In the genomic region with DNA sequence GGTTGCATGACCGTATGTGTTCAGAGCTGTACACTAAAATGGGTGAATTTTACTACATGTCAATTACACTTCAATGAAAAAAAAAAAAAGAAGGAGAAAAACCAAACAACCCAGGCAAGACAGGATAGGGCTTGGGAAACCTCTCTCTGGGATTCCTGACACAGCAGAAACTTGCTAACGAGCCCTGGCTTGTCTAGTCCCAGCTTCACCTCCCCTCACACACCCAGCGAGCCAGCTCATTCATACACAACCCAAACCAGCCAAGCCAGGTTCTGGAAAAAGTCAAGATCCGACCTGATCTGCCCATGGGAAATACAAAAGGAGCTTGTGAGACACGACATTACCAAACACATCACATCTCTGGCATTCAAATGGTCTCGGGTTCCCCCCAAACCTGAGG, we compare ENCODE assay signal across 21 cellular contexts. TPM values are rescaled to one million over a fixed set of nuclear protein-coding genes. Genes with fewer than 3 reads are reported as not detected.
DNase-seq lines count a peak whose midpoint lies in the region; ATAC-seq and TF ChIP-seq lines count a peak whose summit lies in the region.
"Had no signal": no experiment of that assay in that cellular context is flagged by ENCODE, and none has a peak within 500 bp of the region (broad histone marks: within the 10 kb centered on the region; RNA-seq: fewer than 3 reads in every experiment).

No MANE protein-coding gene starts in this region.

- no peaks in the 10 kb centered on the region for H3K9me3 Mint-ChIP-seq in CD8-positive, alpha-beta T cell
- no peaks in the 10 kb centered on the region for H3K9me3 Mint-ChIP-seq in natural killer cell
- H3K9me3 Mint-ChIP-seq: activated T-helper 1 cell treated with anti-CD3 and anti-CD28 coated beads, Interleukin-12 subunit alpha, Interleukin-12 subunit beta, Interleukin-2, Interleukin-4 antibody, amounts not matched to agents 30 ng/mL and 10 ng/mL and 1 ng/mL, durations not matched to agents 14 hours and 24 hours and 36 hours; IgD-negative memory B cell had no signal

- POLR2A ChIA-PET in CD8-positive, alpha-beta T cell (lab: Charles Lee), result interaction anchor here (0.6 to 1.7 kb wide), 5 partner anchors 9 to 16 kb away, joined by 3 to 7 read pairs (median 3); no protein-coding TSS in a partner anchor
- POLR2A ChIA-PET in RWPE1 (lab: Yijun Ruan, JAX; ENCODE audit: low non-redundant PET), result interaction anchor here (0.6 to 1.2 kb wide), 2 partner anchors 8 to 675 kb away, joined by 3 to 8 read pairs; a partner anchor contains a TSS

- no peak overlapping the region for H2BK5ac ChIP-seq in neuronal stem cell (ENCODE audit: low read length)

- H3K23ac ChIP-seq in neuronal stem cell (ENCODE audit: low read depth, low read length, poor library complexity), result no peak overlapping the region

- no peak overlapping the region for H3K4me3 ChIP-seq in CD8-positive, alpha-beta T cell (ENCODE audit: low read depth, low read length)
- no peak overlapping the region for H3K4me3 ChIP-seq in neuronal stem cell (ENCODE audit: low read length in 2 of 2)
- H3K4me3 ChIP-seq: pancreas, Peyer's patch had no signal

- no peak overlapping the region for H2BK15ac ChIP-seq in neuronal stem cell (ENCODE audit: low read length)

- no peak overlapping the region for H3K18ac ChIP-seq in neuronal stem cell (ENCODE audit: low read length)

- H2BK12ac ChIP-seq in neuronal stem cell (ENCODE audit: low read length), result no peak overlapping the region

- peak overlapping the region; percentile 77 for H2AFZ ChIP-seq in neuronal stem cell (ENCODE audit: low read length)

- no peak overlapping the region for H3K4me2 ChIP-seq in neuronal stem cell (ENCODE audit: insufficient read depth, low read length, poor library complexity, severe bottlenecking)

- H3K36me3 Mint-ChIP-seq in CD8-positive, alpha-beta T cell, result peaks cover 13% of the 10 kb centered on the region
- no peaks in the 10 kb centered on the region for H3K36me3 Mint-ChIP-seq in natural killer cell
- H3K36me3 Mint-ChIP-seq: IgD-negative memory B cell had no signal

- no peak for DNase-seq in CD8-positive, alpha-beta T cell
- DNase-seq in RWPE1 (ENCODE audit: low spot score), result peak; percentile 88
- DNase-seq in epithelial cell of prostate (ENCODE audit: low read depth, low spot score), result peak; percentile 97
- no peak for DNase-seq in neuronal stem cell (ENCODE audit: low spot score)
- no peak for DNase-seq in natural killer cell
- DNase-seq in amniotic stem cell (lab: John Stamatoyannopoulos, UW), result no peak
- DNase-seq: AML-193; DMS153; NCI-H2081; NCI-H82; pancreas; Peyer's patch; stimulated activated CD4-positive, alpha-beta T cell treated with anti-CD3 and anti-CD28 coated beads, Interleukin-4, amount 100 ng/mL, for 4 hours; stimulated activated CD8-positive, alpha-beta memory T cell treated with anti-CD3 and anti-CD28 coated beads, Interleukin-4, amount 100 ng/mL, for 48 hours had no signal

- no peaks in the 10 kb centered on the region for H3K79me1 ChIP-seq in neuronal stem cell (ENCODE audit: low read depth, low read length)

- no peak overlapping the region for H3K27ac ChIP-seq in CD8-positive, alpha-beta T cell (ENCODE audit: low read depth, low read length)
- peak overlapping the region; percentile 99 for H3K27ac ChIP-seq in RWPE1
- H3K27ac ChIP-seq in epithelial cell of prostate, result peak overlapping the region; percentile 99
- no peak overlapping the region for H3K27ac ChIP-seq in neuronal stem cell (replicated peaks; ENCODE audit: low read length)
- H3K27ac ChIP-seq: pancreas, Peyer's patch had no signal

- no peak overlapping the region for H3K9ac ChIP-seq in neuronal stem cell (ENCODE audit: low read depth, low read length, poor library complexity)

- CTCF ChIA-PET in CD8-positive, alpha-beta T cell (lab: Charles Lee), result interaction anchor here (0.6 to 2.5 kb wide), 3 partner anchors 26 to 164 kb away, joined by 3 to 6 read pairs (median 6); no protein-coding TSS in a partner anchor
- CTCF ChIA-PET in RWPE1 (lab: Yijun Ruan, JAX), result interaction anchor here (0.6 to 0.7 kb wide), 2 partner anchors 10 to 37 kb away, joined by 3 to 7 read pairs; no protein-coding TSS in a partner anchor

- no peak overlapping the region for H2BK120ac ChIP-seq in neuronal stem cell (ENCODE audit: low read depth, low read length)

- no peak overlapping the region for H3K14ac ChIP-seq in neuronal stem cell (ENCODE audit: low read length)

- no peak for ATAC-seq in CD8-positive, alpha-beta T cell
- no peak for ATAC-seq in natural killer cell
- ATAC-seq in GM18867 (IDR thresholded peaks at IDR 0.05; ENCODE audit: unreplicated experiment), result no peak
- ATAC-seq in GM19351 (IDR thresholded peaks at IDR 0.05; ENCODE audit: unreplicated experiment), result no peak
- ATAC-seq: left lobe of liver, pancreas had no signal

- H3K4me1 Mint-ChIP-seq in CD8-positive, alpha-beta T cell (ENCODE audit: low read depth), result peaks cover 61% of the 10 kb centered on the region
- peaks cover 28 to 34% of the 10 kb centered on the region in 2 donors for H3K4me1 Mint-ChIP-seq in natural killer cell

- no peaks in the 10 kb centered on the region for H3K27me3 Mint-ChIP-seq in CD8-positive, alpha-beta T cell (ENCODE audit: low read depth)
- no peaks in the 10 kb centered on the region for H3K27me3 Mint-ChIP-seq in natural killer cell (ENCODE audit: low read depth in 2 of 2)
- H3K27me3 Mint-ChIP-seq: IgD-negative memory B cell had no signal

- WGBS in neuronal stem cell (ENCODE audit: extremely low coverage in 2 of 2, insufficient read length in 2 of 2, insufficient replicate concordance in 1 of 2), 2 donors, result no CpG with 5 or more reads among the region's 6 CpGs

- H3K4ac ChIP-seq in neuronal stem cell (ENCODE audit: low read length), result no peak overlapping the region

- intact Hi-C loops in CD8-positive, alpha-beta T cell (cut with DNase I, micrococcal nuclease), result loop anchor here in 1 of 2 experiments (10.0 kb wide), 2 partner anchors 681 to 1371 kb away; a partner anchor contains a TSS
- intact Hi-C loops in natural killer cell (cut with micrococcal nuclease), result no loop called here

- H4K8ac ChIP-seq in neuronal stem cell (ENCODE audit: low read depth, low read length), result no peak overlapping the region

- H3K4me1 ChIP-seq in CD8-positive, alpha-beta T cell (ENCODE audit: insufficient read depth, low read length), result peaks cover 42% of the 10 kb centered on the region
- peaks cover 1 to 4% of the 10 kb centered on the region in 2 donors for H3K4me1 ChIP-seq in neuronal stem cell (ENCODE audit: control insufficient read depth in 2 of 2, insufficient read depth in 1 of 2, low read depth in 1 of 2, low read length in 2 of 2)

- no peak overlapping the region for H3K4me3 Mint-ChIP-seq in CD8-positive, alpha-beta T cell
- H3K4me3 Mint-ChIP-seq in natural killer cell, result no peak overlapping the region
- H3K4me3 Mint-ChIP-seq: activated T-helper 1 cell treated with anti-CD3 and anti-CD28 coated beads, Interleukin-12 subunit alpha, Interleukin-12 subunit beta, Interleukin-2, Interleukin-4 antibody, amounts not matched to agents 30 ng/mL and 10 ng/mL and 1 ng/mL, durations not matched to agents 14 hours and 24 hours and 36 hours had no signal

- H3K36me3 ChIP-seq in CD8-positive, alpha-beta T cell (ENCODE audit: insufficient read depth, low read length), result no peaks in the 10 kb centered on the region
- no peaks in the 10 kb centered on the region for H3K36me3 ChIP-seq in neuronal stem cell (replicated peaks in 1 of 2; ENCODE audit: control insufficient read depth in 2 of 2, insufficient read depth in 2 of 2, low read length in 2 of 2)
- H3K36me3 ChIP-seq: pancreas, Peyer's patch had no signal

- H3K27me3 ChIP-seq in CD8-positive, alpha-beta T cell (ENCODE audit: insufficient read depth, low read length), result no peaks in the 10 kb centered on the region
- H3K27me3 ChIP-seq in neuronal stem cell (ENCODE audit: control insufficient read depth in 3 of 3, insufficient read depth in 3 of 3, low read depth in 1 of 3, low read length in 3 of 3), result no peaks in the 10 kb centered on the region
- H3K27me3 ChIP-seq: pancreas, Peyer's patch had no signal

- no peaks in the 10 kb centered on the region for H3K9me3 ChIP-seq in CD8-positive, alpha-beta T cell (ENCODE audit: low read length)
- H3K9me3 ChIP-seq in neuronal stem cell (replicated peaks in 1 of 2; ENCODE audit: control insufficient read depth in 2 of 2, insufficient read depth in 1 of 2, low read depth in 1 of 2, low read length in 2 of 2), result no peaks in the 10 kb centered on the region
- H3K9me3 ChIP-seq: pancreas, Peyer's patch had no signal

- H3K27ac Mint-ChIP-seq in CD8-positive, alpha-beta T cell, result peak overlapping the region; percentile 69
- no peak overlapping the region for H3K27ac Mint-ChIP-seq in natural killer cell
- H3K27ac Mint-ChIP-seq: activated T-helper 1 cell treated with anti-CD3 and anti-CD28 coated beads, Interleukin-12 subunit alpha, Interleukin-12 subunit beta, Interleukin-2, Interleukin-4 antibody, amounts not matched to agents 30 ng/mL and 10 ng/mL and 1 ng/mL, durations not matched to agents 14 hours and 24 hours and 36 hours had no signal

- no peak overlapping the region for H2AK5ac ChIP-seq in neuronal stem cell (ENCODE audit: low read depth, low read length)

- no peak for TF ChIP-seq CTCF in CD8-positive, alpha-beta T cell (IDR thresholded peaks at IDR 0.05)
- no peak for TF ChIP-seq CTCF in RWPE1 (conservative IDR thresholded peaks at IDR 0.05; ENCODE audit: low read depth)
- TF ChIP-seq CTCF in natural killer cell (IDR thresholded peaks at IDR 0.05), result no peak

- H4K91ac ChIP-seq in neuronal stem cell (ENCODE audit: low read depth, low read length, poor library complexity), result no peak overlapping the region

RNA-seq across cellular contexts. Expression of a gene that starts 3.7 kb away (rescaled TPM):
- 100 to 1,000 TPM; 300 to 325 TPM for total RNA-seq in CD8-positive, alpha-beta T cell
- 225 TPM for polyA plus RNA-seq in neuronal stem cell (2013, experiment 1 of 2)
- 213 TPM for polyA plus RNA-seq in neuronal stem cell (2013, experiment 2 of 2)
- 100 to 1,000 TPM; 123 to 158 (median 131) TPM for total RNA-seq in natural killer cell

RNA-seq across cellular contexts. Expression of a gene that starts 7.5 kb away (rescaled TPM):
- total RNA-seq in CD8-positive, alpha-beta T cell, result 100 to 1,000 TPM; 963 to 995 TPM
- 49.6 TPM for polyA plus RNA-seq in neuronal stem cell (2013, experiment 1 of 2)
- polyA plus RNA-seq in neuronal stem cell (2013, experiment 2 of 2), result 49.2 TPM
- total RNA-seq in natural killer cell, result 100 to 1,000 TPM; 148 to 238 (median 192) TPM

RNA-seq across cellular contexts. Expression of a gene that starts 29.8 kb away (rescaled TPM):
- 10 to 100 TPM; 15.6 to 16.0 TPM for total RNA-seq in CD8-positive, alpha-beta T cell
- 47.5 TPM for polyA plus RNA-seq in neuronal stem cell (2013, experiment 1 of 2)
- 45.1 TPM for polyA plus RNA-seq in neuronal stem cell (2013, experiment 2 of 2)
- 10 to 100 TPM; 25.3 to 34.5 (median 31.4) TPM for total RNA-seq in natural killer cell

RNA-seq across cellular contexts. Expression of a gene that starts 46.1 kb away (rescaled TPM):
- total RNA-seq in CD8-positive, alpha-beta T cell, result 10 to 100 TPM; 27.8 to 34.3 TPM
- 181 TPM for polyA plus RNA-seq in neuronal stem cell (2013, experiment 1 of 2)
- 175 TPM for polyA plus RNA-seq in neuronal stem cell (2013, experiment 2 of 2)
- total RNA-seq in natural killer cell, result 100 to 1,000 TPM in 2 of 3 donors, 10 to 100 TPM in 1; 97.1 to 120 (median 108) TPM

RNA-seq across cellular contexts. Expression of a gene that starts 50.6 kb away (rescaled TPM):
- total RNA-seq in CD8-positive, alpha-beta T cell, result under 1 TPM in 1 of 2 experiments, not detected in 1; 0.22 TPM
- polyA plus RNA-seq in neuronal stem cell (2013, experiment 1 of 2), result 0.26 TPM
- 0.29 TPM for polyA plus RNA-seq in neuronal stem cell (2013, experiment 2 of 2)
- total RNA-seq in natural killer cell, result under 1 TPM in 2 of 3 donors, not detected in 1; 0.35 to 0.73 TPM
- total RNA-seq: frontal cortex, Peyer's patch, temporal lobe had no signal
- polyA plus RNA-seq: IgD-negative memory B cell had no signal

Comparison
In these comparisons a context has a peak if more than half of its experiments do, and no peak if none do; other contexts are left out.
1. DNase-seq: peak in RWPE1 (single experiment) and epithelial cell of prostate (single experiment); none in CD8-positive, alpha-beta T cell (0 of 7), neuronal stem cell (single experiment), natural killer cell (single experiment) and amniotic stem cell (single experiment).
2. H3K27ac ChIP-seq: peak in RWPE1 (single experiment) and epithelial cell of prostate (single experiment); none in CD8-positive, alpha-beta T cell (single experiment) and neuronal stem cell (single experiment).
3. RNA of a gene that starts 7.5 kb away (total RNA-seq): 963 to 995 TPM in CD8-positive, alpha-beta T cell; 148 to 238 TPM in natural killer cell; every median in the first group is over 4 times any median in the second.